Comparison of ENCODE assay signal across 14 cellular contexts in the genomic region with DNA sequence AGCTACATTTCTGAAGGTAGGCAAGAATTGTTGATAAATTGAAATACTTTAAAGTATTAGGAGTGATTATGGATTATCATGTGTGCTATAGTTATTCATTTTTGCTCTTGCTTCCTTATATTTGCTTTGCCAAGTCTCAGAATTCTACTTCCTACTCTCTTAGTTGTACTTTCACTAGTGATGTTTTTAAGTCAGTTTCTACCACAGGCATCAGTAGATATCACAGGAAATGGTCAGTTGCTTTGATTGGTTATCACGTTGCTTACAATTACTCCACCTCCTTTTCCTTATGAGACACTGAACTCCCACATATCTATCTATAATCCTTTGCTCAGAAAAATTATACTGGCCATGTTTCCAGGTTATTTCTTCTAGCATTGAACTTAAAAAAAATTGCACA.
DNase-seq lines count a peak whose midpoint lies in the region; ATAC-seq and TF ChIP-seq lines count a peak whose summit lies in the region.
"Had no signal": no experiment of that assay in that cellular context is flagged by ENCODE, and none has a peak within 500 bp of the region (broad histone marks: within the 10 kb centered on the region; RNA-seq: fewer than 3 reads in every experiment).

No MANE protein-coding gene starts in this region.

- H3K4me1 Mint-ChIP-seq in GM23338 (no peaks in the 10 kb centered on the region), neural progenitor cell (no peaks in the 10 kb centered on the region)
- H3K4me1 Mint-ChIP-seq: CD4-positive, CD25-positive, alpha-beta regulatory T cell had no signal

- H3K4me1 ChIP-seq in GM23338 (ENCODE audit: insufficient read depth) (no peaks in the 10 kb centered on the region), neural progenitor cell (no peaks in the 10 kb centered on the region)
- H3K4me1 ChIP-seq: HAP-1 had no signal

- H3K27ac Mint-ChIP-seq in GM23338: no peak overlapping the region
- no peak overlapping the region for H3K27ac Mint-ChIP-seq in neural progenitor cell
- H3K27ac Mint-ChIP-seq: CD4-positive, CD25-positive, alpha-beta regulatory T cell had no signal

- H3K9me2 ChIP-seq in GM23338 (ENCODE audit: insufficient read depth): no peaks in the 10 kb centered on the region

- H3K27me3 Mint-ChIP-seq in GM23338 (ENCODE audit: insufficient read depth, low read depth, poor library complexity): no peaks in the 10 kb centered on the region
- H3K27me3 Mint-ChIP-seq in neural progenitor cell (ENCODE audit: insufficient read depth, low read depth): peaks cover 5% of the 10 kb centered on the region
- H3K27me3 Mint-ChIP-seq: CD4-positive, CD25-positive, alpha-beta regulatory T cell had no signal

- TF ChIP-seq CTCF in GM23338 (conservative IDR thresholded peaks at IDR 0.05; ENCODE audit: low read depth in 2 of 2) (no peak), neural progenitor cell (IDR thresholded peaks at IDR 0.05) (no peak)

- intact Hi-C loops in head of caudate nucleus (cut with DNase I): no loop called here

- H3K4me3 ChIP-seq in GM23338: no peak overlapping the region
- no peak overlapping the region for H3K4me3 ChIP-seq in neural progenitor cell
- H3K4me3 ChIP-seq: BLaER1 treated with 17β-estradiol and CSF1 and Interleukin-3, amounts not matched to agents 10 nM and 100 nM; HAP-1 had no signal

- H3K9me3 ChIP-seq in neural progenitor cell (ENCODE audit: low read depth): no peaks in the 10 kb centered on the region
- H3K9me3 ChIP-seq: BLaER1 treated with 17β-estradiol and CSF1 and Interleukin-3, amounts not matched to agents 10 nM and 100 nM; HAP-1 had no signal

- H3K4me2 ChIP-seq in GM23338 (no peak overlapping the region), neural progenitor cell (no peak overlapping the region)
- H3K4me2 ChIP-seq: BLaER1 treated with 17β-estradiol and CSF1 and Interleukin-3, amounts not matched to agents 10 nM and 100 nM had no signal

- H3K9me3 Mint-ChIP-seq in GM23338: no peaks in the 10 kb centered on the region
- no peaks in the 10 kb centered on the region for H3K9me3 Mint-ChIP-seq in neural progenitor cell

- no peak overlapping the region for H3K4me3 Mint-ChIP-seq in GM23338
- H3K4me3 Mint-ChIP-seq in neural progenitor cell: no peak overlapping the region
- H3K4me3 Mint-ChIP-seq: CD4-positive, CD25-positive, alpha-beta regulatory T cell had no signal

- H4K20me1 ChIP-seq in GM23338 (replicated peaks; ENCODE audit: insufficient read depth) (no peaks in the 10 kb centered on the region), neural progenitor cell (ENCODE audit: low read depth) (no peaks in the 10 kb centered on the region)
- H4K20me1 ChIP-seq: BLaER1 treated with 17β-estradiol and CSF1 and Interleukin-3, amounts not matched to agents 10 nM and 100 nM had no signal

- ATAC-seq in GM18508 (IDR thresholded peaks at IDR 0.05; ENCODE audit: insufficient read depth, unreplicated experiment): peak; percentile 51
- ATAC-seq in GM23338: no peak
- peak; percentile 67 for ATAC-seq in HG03378 (IDR thresholded peaks at IDR 0.05; ENCODE audit: unreplicated experiment)
- ATAC-seq in HG03095 (IDR thresholded peaks at IDR 0.05; ENCODE audit: unreplicated experiment): no peak

- no peak overlapping the region for H3K9ac ChIP-seq in neural progenitor cell
- H3K9ac ChIP-seq: BLaER1 treated with 17β-estradiol and CSF1 and Interleukin-3, amounts not matched to agents 10 nM and 100 nM had no signal

- H3K79me2 ChIP-seq in GM23338 (replicated peaks; ENCODE audit: insufficient read depth): no peaks in the 10 kb centered on the region
- no peaks in the 10 kb centered on the region for H3K79me2 ChIP-seq in neural progenitor cell (ENCODE audit: low read depth)

- H3F3A ChIP-seq in GM23338 (replicated peaks; ENCODE audit: low read depth) (no peaks in the 10 kb centered on the region), neural progenitor cell (ENCODE audit: low read depth) (no peaks in the 10 kb centered on the region)

- H3K36me3 Mint-ChIP-seq in GM23338 (ENCODE audit: low read depth): no peaks in the 10 kb centered on the region
- H3K36me3 Mint-ChIP-seq in neural progenitor cell: no peaks in the 10 kb centered on the region
- H3K36me3 Mint-ChIP-seq: CD4-positive, CD25-positive, alpha-beta regulatory T cell had no signal

- no peaks in the 10 kb centered on the region for H3K36me3 ChIP-seq in GM23338 (ENCODE audit: insufficient read depth)
- no peaks in the 10 kb centered on the region for H3K36me3 ChIP-seq in neural progenitor cell
- H3K36me3 ChIP-seq: BLaER1 treated with 17β-estradiol and CSF1 and Interleukin-3, amounts not matched to agents 10 nM and 100 nM; HAP-1 had no signal

- H2AFZ ChIP-seq in GM23338 (peak overlapping the region; percentile 72; the same call in 1 of the 2 replicates), neural progenitor cell (replicated peaks) (no peak overlapping the region)

- H3K27me3 ChIP-seq in GM23338 (ENCODE audit: insufficient read depth): no peaks in the 10 kb centered on the region
- H3K27me3 ChIP-seq in neural progenitor cell: no peaks in the 10 kb centered on the region
- H3K27me3 ChIP-seq: BLaER1 treated with 17β-estradiol and CSF1 and Interleukin-3, amounts not matched to agents 10 nM and 100 nM had no signal

- DNase-seq in GM23338 (ENCODE audit: low spot score) (no peak), OCI-M1 (lab: John Stamatoyannopoulos, UW) (peak; percentile 67), neural progenitor cell (ENCODE audit: low spot score) (no peak), head of caudate nucleus (no peak)
- DNase-seq: 8988T; Calu3; CD4-positive, CD25-positive, alpha-beta regulatory T cell; DMS 273 treated with DMSO at 0.1 percent for 48 hours had no signal

- H3K27ac ChIP-seq in GM23338 (ENCODE audit: low read depth) (no peak overlapping the region), neural progenitor cell (no peak overlapping the region)
- H3K27ac ChIP-seq: BLaER1 treated with 17β-estradiol and CSF1 and Interleukin-3, amounts not matched to agents 10 nM and 100 nM; HL-60 had no signal

TF ChIP-seq in GM23338, 12 proteins besides CTCF, POLR2A, EP300 and RAD21 (continues in another document):
- TF ChIP-seq, protein P1, sequence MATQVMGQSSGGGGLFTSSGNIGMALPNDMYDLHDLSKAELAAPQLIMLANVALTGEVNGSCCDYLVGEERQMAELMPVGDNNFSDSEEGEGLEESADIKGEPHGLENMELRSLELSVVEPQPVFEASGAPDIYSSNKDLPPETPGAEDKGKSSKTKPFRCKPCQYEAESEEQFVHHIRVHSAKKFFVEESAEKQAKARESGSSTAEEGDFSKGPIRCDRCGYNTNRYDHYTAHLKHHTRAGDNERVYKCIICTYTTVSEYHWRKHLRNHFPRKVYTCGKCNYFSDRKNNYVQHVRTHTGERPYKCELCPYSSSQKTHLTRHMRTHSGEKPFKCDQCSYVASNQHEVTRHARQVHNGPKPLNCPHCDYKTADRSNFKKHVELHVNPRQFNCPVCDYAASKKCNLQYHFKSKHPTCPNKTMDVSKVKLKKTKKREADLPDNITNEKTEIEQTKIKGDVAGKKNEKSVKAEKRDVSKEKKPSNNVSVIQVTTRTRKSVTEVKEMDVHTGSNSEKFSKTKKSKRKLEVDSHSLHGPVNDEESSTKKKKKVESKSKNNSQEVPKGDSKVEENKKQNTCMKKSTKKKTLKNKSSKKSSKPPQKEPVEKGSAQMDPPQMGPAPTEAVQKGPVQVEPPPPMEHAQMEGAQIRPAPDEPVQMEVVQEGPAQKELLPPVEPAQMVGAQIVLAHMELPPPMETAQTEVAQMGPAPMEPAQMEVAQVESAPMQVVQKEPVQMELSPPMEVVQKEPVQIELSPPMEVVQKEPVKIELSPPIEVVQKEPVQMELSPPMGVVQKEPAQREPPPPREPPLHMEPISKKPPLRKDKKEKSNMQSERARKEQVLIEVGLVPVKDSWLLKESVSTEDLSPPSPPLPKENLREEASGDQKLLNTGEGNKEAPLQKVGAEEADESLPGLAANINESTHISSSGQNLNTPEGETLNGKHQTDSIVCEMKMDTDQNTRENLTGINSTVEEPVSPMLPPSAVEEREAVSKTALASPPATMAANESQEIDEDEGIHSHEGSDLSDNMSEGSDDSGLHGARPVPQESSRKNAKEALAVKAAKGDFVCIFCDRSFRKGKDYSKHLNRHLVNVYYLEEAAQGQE (IDR thresholded peaks at IDR 0.05; ENCODE audit: unreplicated experiment): no peak
- no peak for TF ChIP-seq JUNB (IDR thresholded peaks at IDR 0.05; ENCODE audit: unreplicated experiment)
- no peak for TF ChIP-seq CREB1 (CRISPR knock-in tag; IDR thresholded peaks at IDR 0.05; ENCODE audit: low read depth)

Comparison
In these comparisons a context has a peak if more than half of its experiments do, and no peak if none do; other contexts are left out.
1. ATAC-seq: peak in GM18508 (single experiment) and HG03378 (single experiment); none in GM23338 (single experiment) and HG03095 (single experiment).